ENCODE assay signal across 29 cellular contexts in genomic region chr2:207205173-207205957, GRCh38.
"Had no signal": no experiment of that assay in that cellular context is flagged by ENCODE, and none has a peak within 500 bp of the region (broad histone marks: within the 10 kb centered on the region; RNA-seq: fewer than 3 reads in every experiment).

No MANE protein-coding gene starts in this region.

- H3K9me3 ChIP-seq: ascending aorta, breast epithelium, colonic mucosa, esophagus muscularis mucosa, gastrocnemius medialis, heart left ventricle had no signal

- H3K36me3 Mint-ChIP-seq: activated CD4-positive, alpha-beta memory T cell treated with anti-CD3 and anti-CD28 coated beads for 36 hours; activated naive CD4-positive, alpha-beta T cell treated with anti-CD3 and anti-CD28 coated beads, Interleukin-2, amount 10 ng/mL, durations not matched to agents 7 days and 5 days; activated naive CD8-positive, alpha-beta T cell treated with anti-CD3 and anti-CD28 coated beads, Interleukin-2, amount 10 ng/mL, durations not matched to agents 7 days and 5 days; WTC11 had no signal

- H3K27ac ChIP-seq: ascending aorta, breast epithelium, cardiac muscle cell, colonic mucosa, esophagus muscularis mucosa, foreskin keratinocyte, gastrocnemius medialis, heart left ventricle had no signal

- H3K27me3 ChIP-seq: ascending aorta, breast epithelium, cardiac muscle cell, colonic mucosa, esophagus muscularis mucosa, foreskin keratinocyte, gastrocnemius medialis, heart left ventricle had no signal

- H3K27ac Mint-ChIP-seq: activated CD4-positive, alpha-beta memory T cell treated with anti-CD3 and anti-CD28 coated beads for 36 hours; activated CD4-positive, alpha-beta T cell treated with anti-CD3 and anti-CD28 coated beads, Interleukin-2, amount 10 ng/mL, durations not matched to agents 24 days and 14 days; activated CD8-positive, alpha-beta T cell treated with anti-CD3 and anti-CD28 coated beads, Interleukin-2, amount 10 ng/mL, durations not matched to agents 7 days and 5 days; activated naive CD4-positive, alpha-beta T cell treated with anti-CD3 and anti-CD28 coated beads, Interleukin-2, amount 10 ng/mL, durations not matched to agents 7 days and 5 days; activated naive CD4-positive, alpha-beta T cell treated with anti-CD3 and anti-CD28 coated beads, Interleukin-2, amount 50 U/mL, for 72 hours; activated naive CD8-positive, alpha-beta T cell treated with anti-CD3 and anti-CD28 coated beads, Interleukin-2, amount 10 ng/mL, durations not matched to agents 7 days and 5 days; activated T-helper 1 cell treated with anti-CD3 and anti-CD28 coated beads, Interleukin-12 subunit alpha, Interleukin-12 subunit beta, Interleukin-2, Interleukin-4 antibody, amounts not matched to agents 30 ng/mL and 10 ng/mL and 1 ng/mL, durations not matched to agents 14 hours and 24 hours and 36 hours; T-helper 17 cell; WTC11 had no signal

- DNase-seq: activated CD4-positive, alpha-beta memory T cell treated with anti-CD3 and anti-CD28 coated beads for 36 hours; activated CD4-positive, alpha-beta T cell treated with anti-CD3 and anti-CD28 coated beads for 1 hour; activated CD4-positive, alpha-beta T cell treated with anti-CD3 and anti-CD28 coated beads, Interleukin-2, amount 10 ng/mL, durations not matched to agents 24 days and 14 days; activated CD8-positive, alpha-beta memory T cell treated with anti-CD3 and anti-CD28 coated beads, Interleukin-2, amount 50 U/mL, for 48 hours; activated CD8-positive, alpha-beta T cell treated with anti-CD3 and anti-CD28 coated beads, Interleukin-2, amount 10 ng/mL, durations not matched to agents 7 days and 5 days; activated gamma-delta T cell; activated naive CD4-positive, alpha-beta T cell; activated naive CD4-positive, alpha-beta T cell treated with anti-CD3 and anti-CD28 coated beads, Interleukin-2, amount 10 ng/mL, durations not matched to agents 7 days and 5 days; activated naive CD8-positive, alpha-beta T cell treated with anti-CD3 and anti-CD28 coated beads, Interleukin-2, amount 10 ng/mL, durations not matched to agents 7 days and 5 days; activated T-cell treated with anti-CD3 and anti-CD28 coated beads for 4 hours; activated T-cell treated with anti-CD3 and anti-CD28 coated beads, Interleukin-2, amount 50 U/mL, for 4 hours; central memory CD4-positive, alpha-beta T cell; colonic mucosa; effector memory CD4-positive, alpha-beta T cell; erythroblast; foreskin keratinocyte; gastrocnemius medialis; glutamatergic neuron; heart left ventricle; T-helper 1 cell; T-helper 17 cell had no signal

- H3K9me3 Mint-ChIP-seq: activated CD4-positive, alpha-beta memory T cell treated with anti-CD3 and anti-CD28 coated beads for 36 hours; activated naive CD4-positive, alpha-beta T cell treated with anti-CD3 and anti-CD28 coated beads, Interleukin-2, amount 10 ng/mL, durations not matched to agents 7 days and 5 days; activated naive CD4-positive, alpha-beta T cell treated with anti-CD3 and anti-CD28 coated beads, Interleukin-2, amount 50 U/mL, for 72 hours; activated naive CD8-positive, alpha-beta T cell treated with anti-CD3 and anti-CD28 coated beads, Interleukin-2, amount 10 ng/mL, durations not matched to agents 7 days and 5 days; activated T-cell treated with anti-CD3 and anti-CD28 coated beads, Interleukin-2, amount 50 U/mL, for 4 hours; WTC11 had no signal

- H3K27me3 Mint-ChIP-seq: activated CD4-positive, alpha-beta memory T cell treated with anti-CD3 and anti-CD28 coated beads for 36 hours; activated naive CD4-positive, alpha-beta T cell treated with anti-CD3 and anti-CD28 coated beads, Interleukin-2, amount 10 ng/mL, durations not matched to agents 7 days and 5 days; activated naive CD8-positive, alpha-beta T cell treated with anti-CD3 and anti-CD28 coated beads, Interleukin-2, amount 10 ng/mL, durations not matched to agents 7 days and 5 days; T-helper 17 cell had no signal

- H3K4me3 ChIP-seq: ascending aorta, breast epithelium, cardiac muscle cell, colonic mucosa, esophagus muscularis mucosa, gastrocnemius medialis, heart left ventricle had no signal

- H3K36me3 ChIP-seq: ascending aorta, breast epithelium, cardiac muscle cell, colonic mucosa, esophagus muscularis mucosa, gastrocnemius medialis, heart left ventricle had no signal

- H3K4me1 Mint-ChIP-seq: activated CD4-positive, alpha-beta T cell treated with anti-CD3 and anti-CD28 coated beads, Interleukin-2, amount 10 ng/mL, durations not matched to agents 24 days and 14 days; activated naive CD4-positive, alpha-beta T cell treated with anti-CD3 and anti-CD28 coated beads, Interleukin-2, amount 10 ng/mL, durations not matched to agents 7 days and 5 days; activated naive CD8-positive, alpha-beta T cell treated with anti-CD3 and anti-CD28 coated beads, Interleukin-2, amount 10 ng/mL, durations not matched to agents 7 days and 5 days; T-helper 17 cell; WTC11 had no signal

- H3K4me1 ChIP-seq: ascending aorta, breast epithelium, colonic mucosa, esophagus muscularis mucosa, foreskin keratinocyte, gastrocnemius medialis, heart left ventricle had no signal

- ATAC-seq: activated CD8-positive, alpha-beta T cell treated with anti-CD3 and anti-CD28 coated beads, Interleukin-2, amount 10 ng/mL, durations not matched to agents 7 days and 5 days; activated T-cell treated with anti-CD3 and anti-CD28 coated beads, Interleukin-2, amount 50 U/mL, for 4 hours; foreskin keratinocyte; gastrocnemius medialis; heart left ventricle; T-helper 17 cell; WTC11 had no signal

- H3K4me3 Mint-ChIP-seq: activated CD4-positive, alpha-beta memory T cell treated with anti-CD3 and anti-CD28 coated beads for 36 hours; activated CD4-positive, alpha-beta T cell treated with anti-CD3 and anti-CD28 coated beads, Interleukin-2, amount 10 ng/mL, durations not matched to agents 24 days and 14 days; activated CD8-positive, alpha-beta T cell treated with anti-CD3 and anti-CD28 coated beads, Interleukin-2, amount 10 ng/mL, durations not matched to agents 7 days and 5 days; activated naive CD4-positive, alpha-beta T cell treated with anti-CD3 and anti-CD28 coated beads, Interleukin-2, amount 10 ng/mL, durations not matched to agents 7 days and 5 days; activated naive CD8-positive, alpha-beta T cell treated with anti-CD3 and anti-CD28 coated beads, Interleukin-2, amount 10 ng/mL, durations not matched to agents 7 days and 5 days; activated T-cell treated with anti-CD3 and anti-CD28 coated beads, Interleukin-2, amount 50 U/mL, for 4 hours; activated T-helper 1 cell treated with anti-CD3 and anti-CD28 coated beads, Interleukin-12 subunit alpha, Interleukin-12 subunit beta, Interleukin-2, Interleukin-4 antibody, amounts not matched to agents 30 ng/mL and 10 ng/mL and 1 ng/mL, durations not matched to agents 14 hours and 24 hours and 36 hours; brain; T-helper 17 cell; WTC11 had no signal
